ENCODE assay signal across 18 cellular contexts in the genomic region with DNA sequence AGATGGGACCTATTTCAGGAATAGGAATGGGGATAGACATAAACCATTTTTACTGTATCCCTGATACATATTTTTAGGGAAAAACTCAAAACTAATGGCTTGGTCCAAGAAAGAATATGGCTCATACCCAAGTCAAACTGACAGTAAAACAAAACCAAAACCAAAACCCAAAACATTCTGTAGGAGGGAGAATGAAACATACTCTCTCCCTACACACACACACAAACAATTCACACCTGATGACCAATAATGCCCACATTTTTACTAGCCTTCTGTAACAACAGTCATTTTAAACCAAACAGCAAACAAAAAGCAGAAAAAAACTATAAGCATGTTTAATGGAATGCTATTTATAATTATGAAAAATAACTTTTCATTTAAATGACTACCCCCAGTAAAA.
DNase-seq lines count a peak whose midpoint lies in the region; ATAC-seq and TF ChIP-seq lines count a peak whose summit lies in the region.
"Had no signal": no experiment of that assay in that cellular context is flagged by ENCODE, and none has a peak within 500 bp of the region (broad histone marks: within the 10 kb centered on the region; RNA-seq: fewer than 3 reads in every experiment).

No MANE protein-coding gene starts in this region.

- peak overlapping the region; percentile 16 for H3K4me3 Mint-ChIP-seq in CD4-positive, alpha-beta T cell
- H3K4me3 Mint-ChIP-seq in T-helper 17 cell (no peak overlapping the region), immature natural killer cell (peak overlapping the region in 2 of 5 donors; percentile 1 to 38)
- H3K4me3 Mint-ChIP-seq: memory B cell, nephron had no signal

- intact Hi-C loops in CD4-positive, alpha-beta T cell (cut with DNase I, micrococcal nuclease) = loop anchor here in 1 of 2 experiments (10.0 kb wide), 1 partner anchor 110 kb away; no protein-coding TSS in a partner anchor

- no peak overlapping the region for H3K27ac Mint-ChIP-seq in CD4-positive, alpha-beta T cell
- H3K27ac Mint-ChIP-seq in T-helper 17 cell (peak overlapping the region; percentile 43), immature natural killer cell (peak overlapping the region in 5 of 6 donors; percentile 26 to 64 (median 52))
- H3K27ac Mint-ChIP-seq: memory B cell, nephron had no signal

- H3K9me3 Mint-ChIP-seq in CD4-positive, alpha-beta T cell = no peaks in the 10 kb centered on the region
- H3K9me3 Mint-ChIP-seq in immature natural killer cell = no peaks in the 10 kb centered on the region
- H3K9me3 Mint-ChIP-seq: memory B cell, nephron had no signal

- H3K27ac ChIP-seq in CD4-positive, alpha-beta T cell (ENCODE audit: low read depth, low read length) = no peak overlapping the region
- H3K27ac ChIP-seq: ascending aorta, parathyroid adenoma, sigmoid colon, tibial artery had no signal

- H3K27me3 Mint-ChIP-seq in CD4-positive, alpha-beta T cell = no peaks in the 10 kb centered on the region
- H3K27me3 Mint-ChIP-seq in T-helper 17 cell (no peaks in the 10 kb centered on the region), immature natural killer cell (ENCODE audit: low read depth in 3 of 3) (peaks cover 0 to 2% (median 0%) of the 10 kb centered on the region in 3 donors)
- H3K27me3 Mint-ChIP-seq: memory B cell had no signal

- H3K4me1 Mint-ChIP-seq in CD4-positive, alpha-beta T cell (ENCODE audit: low read depth) = peaks cover 48% of the 10 kb centered on the region
- peaks cover 29% of the 10 kb centered on the region for H3K4me1 Mint-ChIP-seq in T-helper 17 cell
- peaks cover 30 to 43% of the 10 kb centered on the region in 2 donors for H3K4me1 Mint-ChIP-seq in immature natural killer cell
- H3K4me1 Mint-ChIP-seq: nephron had no signal

- no peak for DNase-seq in CD4-positive, alpha-beta T cell
- DNase-seq in GM12865 (ENCODE audit: low read depth) (peak; percentile 35), T-helper 17 cell (no peak), immature natural killer cell (no peak), D341Med (ENCODE audit: low spot score) (no peak)
- no peak for DNase-seq in activated CD4-positive, CD25-positive, alpha-beta regulatory T cell treated with anti-CD3 and anti-CD28 coated beads, Interleukin-2, amount 50 U/mL, for 72 hours
- DNase-seq: activated CD4-positive, alpha-beta T cell treated with anti-CD3 and anti-CD28 coated beads for 1 hour; activated CD8-positive, alpha-beta memory T cell treated with anti-CD3 and anti-CD28 coated beads, Interleukin-2, amount 50 U/mL, for 48 hours; central memory CD4-positive, alpha-beta T cell; NCI-H146; sigmoid colon; tibial artery had no signal

- peaks cover 65% of the 10 kb centered on the region for H3K36me3 Mint-ChIP-seq in CD4-positive, alpha-beta T cell (ENCODE audit: low read depth)
- H3K36me3 Mint-ChIP-seq in T-helper 17 cell (ENCODE audit: low read depth) (peaks cover 2% of the 10 kb centered on the region), immature natural killer cell (peaks cover 8 to 18% (median 10%) of the 10 kb centered on the region in 3 donors)

- CTCF ChIA-PET in CD4-positive, alpha-beta T cell (lab: Charles Lee) = interaction anchor here (1.1 kb wide), 1 partner anchor 10 kb away, joined by 3 read pairs; no protein-coding TSS in a partner anchor

- no peaks in the 10 kb centered on the region for H3K9me3 ChIP-seq in CD4-positive, alpha-beta T cell (ENCODE audit: control insufficient read depth, low read length)
- H3K9me3 ChIP-seq in T-helper 17 cell (ENCODE audit: control insufficient read depth, low read length, poor library complexity, severe bottlenecking) = no peaks in the 10 kb centered on the region
- H3K9me3 ChIP-seq: ascending aorta, sigmoid colon, tibial artery had no signal

- no peak overlapping the region for H3K4me3 ChIP-seq in GM12865 (ENCODE audit: low read depth, low read length)
- H3K4me3 ChIP-seq: ascending aorta, sigmoid colon, tibial artery had no signal

- POLR2A ChIA-PET in CD4-positive, alpha-beta T cell (lab: Charles Lee) = no interaction called here

- no peaks in the 10 kb centered on the region for H3K27me3 ChIP-seq in CD4-positive, alpha-beta T cell (ENCODE audit: control insufficient read depth, insufficient read depth, low read length)
- H3K27me3 ChIP-seq: ascending aorta, sigmoid colon, tibial artery had no signal

- no peak for ATAC-seq in CD4-positive, alpha-beta T cell (ENCODE audit: poor library complexity)
- no peak for ATAC-seq in T-helper 17 cell
- no peak for ATAC-seq in GM18502 (IDR thresholded peaks at IDR 0.05; ENCODE audit: poor library complexity, unreplicated experiment)
- ATAC-seq in GM19467 (IDR thresholded peaks at IDR 0.05; ENCODE audit: unreplicated experiment) = no peak

- no peak for TF ChIP-seq CTCF in CD4-positive, alpha-beta T cell (IDR thresholded peaks at IDR 0.05)
- no peak for TF ChIP-seq CTCF in GM12865 (IDR thresholded peaks at IDR 0.05; ENCODE audit: insufficient read depth, low read depth, low read length, missing control alignments)
